In genomic region chr1:4868521-4868920, GRCh38 we compare ENCODE assay signal across 5 cellular contexts.
"Had no signal": no experiment of that assay in that cellular context is flagged by ENCODE, and none has a peak within 500 bp of the region (broad histone marks: within the 10 kb centered on the region; RNA-seq: fewer than 3 reads in every experiment).

No MANE protein-coding gene starts in this region.

- H2AFZ ChIP-seq: GM23338 had no signal

- ATAC-seq: GM23338, HepG2 had no signal

- H3K4me2 ChIP-seq: GM23338 had no signal

- DNase-seq: H9, HCEC 1CT had no signal

- H3K27ac ChIP-seq: HL-60 had no signal

- H3K4me3 ChIP-seq: GM23338 had no signal
